ENCODE assay signal across 16 cellular contexts in the genomic region with DNA sequence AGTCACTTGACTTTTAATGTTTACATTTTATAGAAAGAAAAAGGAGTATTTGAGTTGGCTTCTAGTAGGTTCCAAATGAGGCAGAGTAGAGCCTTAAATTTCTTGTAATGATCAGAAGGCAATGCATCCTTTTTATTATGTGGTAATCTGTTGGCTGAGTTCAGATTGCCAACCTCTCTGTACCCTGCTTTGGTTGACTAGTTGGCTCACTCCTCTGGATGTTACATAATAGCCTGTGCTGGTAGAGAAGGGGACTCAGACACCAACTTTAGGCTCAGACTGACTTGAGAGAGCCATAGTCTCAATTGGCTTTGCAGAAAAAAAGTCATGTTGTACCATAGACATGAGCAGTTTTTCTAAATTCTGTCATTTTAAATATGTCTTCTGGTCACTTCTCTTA. TPM values are rescaled to one million over a fixed set of nuclear protein-coding genes. Genes with fewer than 3 reads are reported as not detected.
DNase-seq lines count a peak whose midpoint lies in the region; ATAC-seq and TF ChIP-seq lines count a peak whose summit lies in the region.
"Had no signal": no experiment of that assay in that cellular context is flagged by ENCODE, and none has a peak within 500 bp of the region (broad histone marks: within the 10 kb centered on the region; RNA-seq: fewer than 3 reads in every experiment).

No MANE protein-coding gene starts in this region.

- ATAC-seq in T-helper 17 cell (no peak), mucosa of descending colon (peak; percentile 17), GM18861 (IDR thresholded peaks at IDR 0.05; ENCODE audit: unreplicated experiment) (no peak)
- ATAC-seq: Panc1; SK-N-SH treated with all-trans-retinoic acid at 6 μM for 48 hours; stimulated activated naive CD8-positive, alpha-beta T cell treated with anti-CD3 and anti-CD28 coated beads, Interleukin-15, Interleukin-2, amounts not matched to agents 100 U/mL and 50 U/mL, for 24 hours had no signal

- H3K27ac ChIP-seq in CD4-positive, alpha-beta memory T cell (ENCODE audit: low read depth, low read length), result no peak overlapping the region
- H3K27ac ChIP-seq: esophagus muscularis mucosa, sigmoid colon had no signal

- DNase-seq in CD4-positive, alpha-beta memory T cell, result no peak
- peak; percentile 13 for DNase-seq in G401 (ENCODE audit: low spot score)
- no peak for DNase-seq in T-helper 17 cell
- no peak for DNase-seq in mucosa of descending colon
- no peak for DNase-seq in stimulated activated naive CD4-positive, alpha-beta T cell (lab: John Stamatoyannopoulos, UW)
- no peak for DNase-seq in NCI-H345 treated with DMSO at 0.1 percent for 48 hours (lab: John Stamatoyannopoulos, UW; ENCODE audit: unreplicated experiment)
- DNase-seq: Calu3; KBM-7; NCI-H1105 treated with DMSO at 0.1 percent for 48 hours; NCI-H524 treated with DMSO at 0.1 percent for 48 hours; sigmoid colon; stimulated activated naive CD8-positive, alpha-beta T cell treated with anti-CD3 and anti-CD28 coated beads, Interleukin-15, Interleukin-2, amounts not matched to agents 100 U/mL and 50 U/mL, for 24 hours had no signal

- no peaks in the 10 kb centered on the region for H3K36me3 Mint-ChIP-seq in CD4-positive, alpha-beta memory T cell
- peaks cover 5% of the 10 kb centered on the region for H3K36me3 Mint-ChIP-seq in T-helper 17 cell (ENCODE audit: low read depth)

- POLR2A ChIA-PET in CD4-positive, alpha-beta memory T cell (lab: Charles Lee; ENCODE audit: partially characterized antibody), result interaction anchor here (1.3 to 5.7 kb wide), 3 partner anchors 20 to 47 kb away, joined by 4 to 51 read pairs (median 13); a partner anchor contains a TSS

- H3K4me3 ChIP-seq in CD4-positive, alpha-beta memory T cell (ENCODE audit: low read length in 2 of 2), result no peak overlapping the region
- no peak overlapping the region for H3K4me3 ChIP-seq in mucosa of descending colon
- H3K4me3 ChIP-seq: esophagus muscularis mucosa, sigmoid colon had no signal

- peaks cover 46% of the 10 kb centered on the region for H3K4me1 ChIP-seq in CD4-positive, alpha-beta memory T cell (ENCODE audit: insufficient read depth, low read length)
- H3K4me1 ChIP-seq in mucosa of descending colon (ENCODE audit: low read depth), result peaks cover 31% of the 10 kb centered on the region
- H3K4me1 ChIP-seq: sigmoid colon had no signal

- H3K4me1 Mint-ChIP-seq in CD4-positive, alpha-beta memory T cell, result peaks cover 30 to 57% (median 37%) of the 10 kb centered on the region in 4 donors
- H3K4me1 Mint-ChIP-seq in T-helper 17 cell, result peaks cover 30% of the 10 kb centered on the region

- H3K27me3 Mint-ChIP-seq in CD4-positive, alpha-beta memory T cell, result no peaks in the 10 kb centered on the region
- no peaks in the 10 kb centered on the region for H3K27me3 Mint-ChIP-seq in T-helper 17 cell

- H3K4me3 Mint-ChIP-seq in CD4-positive, alpha-beta memory T cell, result peak overlapping the region in 5 of 8 donors; percentile 3 to 49 (median 10)
- H3K4me3 Mint-ChIP-seq in T-helper 17 cell, result peak overlapping the region; percentile 28

- no peaks in the 10 kb centered on the region for H3K36me3 ChIP-seq in CD4-positive, alpha-beta memory T cell (ENCODE audit: insufficient read depth, low read length)
- H3K36me3 ChIP-seq in mucosa of descending colon (ENCODE audit: low read depth), result no peaks in the 10 kb centered on the region
- H3K36me3 ChIP-seq: esophagus muscularis mucosa, sigmoid colon had no signal

- CTCF ChIA-PET in CD4-positive, alpha-beta memory T cell (lab: Charles Lee; ENCODE audit: partially characterized antibody), result no interaction called here

- H3K9me3 Mint-ChIP-seq in CD4-positive, alpha-beta memory T cell, result no peaks in the 10 kb centered on the region

- no peaks in the 10 kb centered on the region for H3K27me3 ChIP-seq in CD4-positive, alpha-beta memory T cell (ENCODE audit: insufficient read depth, low read length)
- H3K27me3 ChIP-seq: esophagus muscularis mucosa, sigmoid colon had no signal

- in situ Hi-C loops in G401 (cut with HindIII; ENCODE audit: low sequenced_read_pairs), result no loop called here

- TF ChIP-seq CTCF in mucosa of descending colon (IDR thresholded peaks at IDR 0.05), result no peak

- intact Hi-C loops in CD4-positive, alpha-beta memory T cell (cut with micrococcal nuclease), result loop anchor here (2.0 to 10.0 kb wide), 3 partner anchors 23 to 107 kb away; a partner anchor contains a TSS
- intact Hi-C loops in mucosa of descending colon (cut with DNase I, micrococcal nuclease), result no loop called here

- H3K9me3 ChIP-seq in CD4-positive, alpha-beta memory T cell (ENCODE audit: control insufficient read depth in 1 of 2, low read length in 2 of 2), result no peaks in the 10 kb centered on the region
- H3K9me3 ChIP-seq in T-helper 17 cell (ENCODE audit: control insufficient read depth, low read length, poor library complexity, severe bottlenecking) (no peaks in the 10 kb centered on the region), mucosa of descending colon (no peaks in the 10 kb centered on the region)
- H3K9me3 ChIP-seq: esophagus muscularis mucosa, sigmoid colon had no signal

- peak overlapping the region in 6 of 7 donors; percentile 16 to 73 (median 40) for H3K27ac Mint-ChIP-seq in CD4-positive, alpha-beta memory T cell
- peak overlapping the region; percentile 81 for H3K27ac Mint-ChIP-seq in T-helper 17 cell

RNA-seq across cellular contexts. Expression of a gene that starts 46.8 kb away (rescaled TPM):
- 10 to 100 TPM; 46.7 to 49.7 TPM for total RNA-seq in CD4-positive, alpha-beta memory T cell
- 10 to 100 TPM; 10.4 to 21.9 TPM for polyA plus RNA-seq in CD4-positive, alpha-beta memory T cell
- total RNA-seq in G401 (2014; rRNA removed; shearing (Covaris generic)), result 31.1 and 35.3 TPM in 2 replicates
- total RNA-seq in T-helper 17 cell, result 10 to 100 TPM; 43.5 to 44.5 TPM
- 10 to 100 TPM in 2 of 3 donors, 1 to 10 TPM in 1; 9.2 to 14.0 (median 12.3) TPM for total RNA-seq in mucosa of descending colon
